Comparison of ENCODE assay signal across 8 cellular contexts in genomic region chr4:21134994-21135393, GRCh38.
DNase-seq lines count a peak whose midpoint lies in the region; ATAC-seq and TF ChIP-seq lines count a peak whose summit lies in the region.

No MANE protein-coding gene starts in this region.

- H3F3A ChIP-seq in PC-3 (ENCODE audit: low read length, unreplicated experiment): no peaks in the 10 kb centered on the region

- TF ChIP-seq EP300 in sigmoid colon (IDR thresholded peaks at IDR 0.05): no peak

- H4K20me1 ChIP-seq in PC-3 (ENCODE audit: low read length): no peaks in the 10 kb centered on the region

- H3K27ac ChIP-seq in PC-3 (ENCODE audit: low read length): no peak overlapping the region
- H3K27ac ChIP-seq in sigmoid colon: no peak overlapping the region

- H3K9me2 ChIP-seq in PC-3 (replicated peaks; ENCODE audit: low read length): no peaks in the 10 kb centered on the region

- no peaks in the 10 kb centered on the region for H3K79me2 ChIP-seq in PC-3 (ENCODE audit: low read length)

- POLR2A ChIA-PET in PC-3 (lab: Charles Lee; ENCODE audit: unreplicated experiment): no interaction called here

- no TSS peak for BruUV-seq in PC-3 (replicated peaks; lab: Mats Ljungman, UMichigan)

- TF ChIP-seq POLR2A in sigmoid colon (IDR thresholded peaks at IDR 0.05): no peak

- H3K9me3 ChIP-seq in PC-3 (ENCODE audit: low read length) (no peaks in the 10 kb centered on the region), sigmoid colon (no peaks in the 10 kb centered on the region)

- ATAC-seq in PC-3: no peak

- H3K4me2 ChIP-seq in PC-3 (ENCODE audit: low read length): no peak overlapping the region

- intact Hi-C loops in PC-3 (cut with micrococcal nuclease): loop anchor here (1.0 kb wide), 1 partner anchor 362 kb away; no protein-coding TSS in a partner anchor
- intact Hi-C loops in sigmoid colon (cut with DNase I): loop anchor here (1.0 kb wide), 1 partner anchor 361 kb away; no protein-coding TSS in a partner anchor

- H3K27me3 ChIP-seq in PC-3 (ENCODE audit: low read length) (peaks cover 52% of the 10 kb centered on the region), sigmoid colon (no peaks in the 10 kb centered on the region)

- peak; percentile 23 to 50 for DNase-seq in NCI-H526 (lab: John Stamatoyannopoulos, UW)
- DNase-seq in NCI-H526 treated with DMSO at 0.1 percent for 48 hours (lab: John Stamatoyannopoulos, UW): no peak
- DNase-seq in PC-3: peak; percentile 44
- DNase-seq in fibroblast of the conjunctiva (ENCODE audit: low read depth): peak; percentile 26
- DNase-seq in sigmoid colon: no peak
- no peak for DNase-seq in stimulated activated CD4-positive, alpha-beta T cell treated with anti-CD3 and anti-CD28 coated beads, Interleukin-2, amount 100 ng/mL, for 48 hours
- DNase-seq in NK-92 treated with Interleukin-12 subunit alpha and Interleukin-12 subunit beta, amount 100 ng/mL, for 24 hours (lab: John Stamatoyannopoulos, UW): no peak
- DNase-seq in iPS-NIHi11 (ENCODE audit: low spot score): no peak

- 89 to 93% methylated on average over 2 of the region's 2 CpGs for WGBS in sigmoid colon, 2 donors

- H3K9ac ChIP-seq in PC-3 (ENCODE audit: low read length): no peak overlapping the region

- H3K4me3 ChIP-seq in PC-3 (ENCODE audit: low read length) (no peak overlapping the region), sigmoid colon (no peak overlapping the region)

- H3K36me3 ChIP-seq in PC-3 (ENCODE audit: low read depth, low read length) (no peaks in the 10 kb centered on the region), sigmoid colon (no peaks in the 10 kb centered on the region)

- no peaks in the 10 kb centered on the region for H3K4me1 ChIP-seq in PC-3 (ENCODE audit: insufficient read depth, low read length)
- no peaks in the 10 kb centered on the region for H3K4me1 ChIP-seq in sigmoid colon

- TF ChIP-seq CTCF in PC-3 (conservative IDR thresholded peaks at IDR 0.05; ENCODE audit: low read depth, low read length): peak; percentile 49
- TF ChIP-seq CTCF in sigmoid colon (IDR thresholded peaks at IDR 0.05): peak in 3 of 4 experiments; percentile 32 to 45 (median 37)

- CTCF ChIA-PET in PC-3 (lab: Charles Lee): no interaction called here

- H2AFZ ChIP-seq in PC-3 (ENCODE audit: low read length): no peak overlapping the region

Comparison
In these comparisons a context has a peak if more than half of its experiments do, and no peak if none do; other contexts are left out.
1. DNase-seq: peak in NCI-H526 (2 of 2), PC-3 (single experiment) and fibroblast of the conjunctiva (single experiment); none in NCI-H526 treated with DMSO at 0.1 percent for 48 hours (single experiment), sigmoid colon (single experiment), stimulated activated CD4-positive, alpha-beta T cell treated with anti-CD3 and anti-CD28 coated beads, Interleukin-2, amount 100 ng/mL, for 48 hours (0 of 2), NK-92 treated with Interleukin-12 subunit alpha and Interleukin-12 subunit beta, amount 100 ng/mL, for 24 hours (single experiment) and iPS-NIHi11 (single experiment).